In genomic region chr12:113266106-113266895, GRCh38 we compare ENCODE assay signal across 19 cellular contexts.
"Had no signal": no experiment of that assay in that cellular context is flagged by ENCODE, and none has a peak within 500 bp of the region (broad histone marks: within the 10 kb centered on the region; RNA-seq: fewer than 3 reads in every experiment).

No MANE protein-coding gene starts in this region.

- H3K4me3 ChIP-seq: coronary artery, lung, skin epidermis, upper lobe of right lung had no signal

- H3K27ac ChIP-seq: coronary artery, skin epidermis, upper lobe of right lung had no signal

- H3K27ac Mint-ChIP-seq: activated T-helper 17 cell treated with anti-CD3 and anti-CD28 coated beads, Interleukin-2, amount 50 U/mL, for 72 hours; brain had no signal

- H3K9me3 Mint-ChIP-seq: activated T-helper 17 cell treated with anti-CD3 and anti-CD28 coated beads, Interleukin-2, amount 50 U/mL, for 72 hours; brain; immature natural killer cell had no signal

- DNase-seq: activated CD4-positive, CD25-positive, alpha-beta regulatory T cell; activated naive CD4-positive, alpha-beta T cell treated with anti-CD3 and anti-CD28 coated beads, Interleukin-2, amount 50 U/mL, for 16 hours; amygdala; central memory CD4-positive, alpha-beta T cell; effector CD4-positive, alpha-beta T cell; foreskin melanocyte; immature natural killer cell; midbrain; nucleus accumbens; stimulated activated CD4-positive, alpha-beta T cell treated with anti-CD3 and anti-CD28 coated beads, Interleukin-15, amount 100 ng/mL, for 24 hours; stimulated activated CD4-positive, alpha-beta T cell treated with anti-CD3 and anti-CD28 coated beads, Interleukin-4, amount 100 ng/mL, for 24 hours; stimulated activated naive CD8-positive, alpha-beta T cell treated with anti-CD3 and anti-CD28 coated beads, Interleukin-15, Interleukin-2, amounts not matched to agents 100 U/mL and 50 U/mL, for 24 hours; SW 1271; upper lobe of right lung had no signal

- H3K27me3 ChIP-seq: upper lobe of right lung had no signal

- H3K27me3 Mint-ChIP-seq: activated T-helper 17 cell treated with anti-CD3 and anti-CD28 coated beads, Interleukin-2, amount 50 U/mL, for 72 hours; brain had no signal

- H3K9me3 ChIP-seq: upper lobe of right lung had no signal

- H3K4me3 Mint-ChIP-seq: activated T-helper 17 cell treated with anti-CD3 and anti-CD28 coated beads, Interleukin-2, amount 50 U/mL, for 72 hours; brain; immature natural killer cell had no signal
